8 cellular contexts compared by ENCODE assay signal in the genomic region with DNA sequence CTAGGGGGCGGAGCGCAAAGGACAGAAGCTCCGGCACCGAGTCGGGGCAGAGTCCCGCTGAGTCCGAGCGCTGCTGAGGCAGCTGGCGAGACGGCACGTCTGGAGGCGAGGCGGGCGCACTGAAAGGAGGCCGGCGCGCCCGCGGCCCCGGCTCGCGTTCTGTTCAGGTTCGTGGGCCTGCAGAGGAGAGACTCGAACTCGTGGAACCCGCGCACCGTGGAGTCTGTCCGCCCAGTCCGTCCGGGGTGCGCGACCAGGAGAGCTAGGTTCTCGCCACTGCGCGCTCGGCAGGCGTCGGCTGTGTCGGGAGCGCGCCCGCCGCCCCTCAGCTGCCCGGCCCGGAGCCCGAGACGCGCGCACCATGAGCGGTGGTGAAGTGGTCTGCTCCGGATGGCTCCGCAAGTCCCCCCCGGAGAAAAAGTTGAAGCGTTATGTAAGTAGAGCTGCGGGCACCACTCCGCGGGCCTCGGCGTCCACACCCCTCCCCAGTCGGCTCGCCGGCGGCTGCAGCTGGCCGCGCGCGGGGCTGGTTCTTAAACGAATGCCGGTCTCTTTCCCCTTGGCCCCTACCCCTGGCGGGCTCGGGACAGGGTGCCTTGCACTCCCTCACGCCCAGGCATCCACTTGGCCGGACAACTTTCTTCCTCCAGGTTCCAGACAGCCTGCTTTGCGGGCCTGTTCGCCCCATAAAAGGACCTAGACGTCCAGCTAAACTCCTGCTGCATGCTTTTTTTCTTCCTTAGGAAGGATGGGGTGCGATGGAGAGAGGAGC. TPM values are rescaled to one million over a fixed set of nuclear protein-coding genes. Genes with fewer than 3 reads are reported as not detected.
A peak's percentile ranks its signal among the peaks of the same experiment; 100 is the strongest.
DNase-seq lines count a peak whose midpoint lies in the region; ATAC-seq and TF ChIP-seq lines count a peak whose summit lies in the region.

A gene (plus strand): TSS at position 49 of the 772 bp plus-strand sequence. CDS start 313 bp downstream, at position 362.

- ATAC-seq in HG02970 (IDR thresholded peaks at IDR 0.05; ENCODE audit: low FRiP score, unreplicated experiment): peak; percentile 71
- ATAC-seq in omental fat pad (ENCODE audit: low FRiP score): peak; percentile 46

- H3K36me3 Mint-ChIP-seq in CD8-positive, alpha-beta memory T cell: peaks cover 0 to 5% (median 0%) of the 10 kb centered on the region in 3 donors
- no peaks in the 10 kb centered on the region for H3K36me3 Mint-ChIP-seq in activated naive CD4-positive, alpha-beta T cell treated with anti-CD3 and anti-CD28 coated beads, Interleukin-2, amount 50 U/mL, for 24 hours
- H3K36me3 Mint-ChIP-seq in glutamatergic neuron (ENCODE audit: unreplicated experiment): no peaks in the 10 kb centered on the region

- H3K9me3 ChIP-seq in CD8-positive, alpha-beta memory T cell (ENCODE audit: low read length): no peaks in the 10 kb centered on the region

- peak within 1 kb of the TSS in 3 of 8 donors; percentile 18 to 82 (median 68) for H3K27ac Mint-ChIP-seq in CD8-positive, alpha-beta memory T cell
- H3K27ac Mint-ChIP-seq in activated naive CD4-positive, alpha-beta T cell treated with anti-CD3 and anti-CD28 coated beads, Interleukin-2, amount 50 U/mL, for 24 hours: no peak within 1 kb of the TSS
- peak within 1 kb of the TSS; percentile 97 for H3K27ac Mint-ChIP-seq in glutamatergic neuron (ENCODE audit: unreplicated experiment)

- H3K27ac ChIP-seq in CD8-positive, alpha-beta memory T cell (ENCODE audit: low read depth, low read length): peak within 1 kb of the TSS; percentile 24

- H3K4me1 ChIP-seq in CD8-positive, alpha-beta memory T cell (ENCODE audit: insufficient read depth, low read length): no peaks in the 10 kb centered on the region

- peak; percentile 49 for TF ChIP-seq POLR2A in GM18526 (IDR thresholded peaks at IDR 0.05; ENCODE audit: extremely low read depth, insufficient read length)

- peak in 1 of 5 donors; percentile 6 for DNase-seq in CD8-positive, alpha-beta memory T cell
- DNase-seq in NCI-H460 (ENCODE audit: extremely low read depth, low read depth) (peak; percentile 52), glutamatergic neuron (peak; percentile 72), omental fat pad (ENCODE audit: low spot score) (no peak), NCI-H2107 (lab: John Stamatoyannopoulos, UW) (no peak)

- TF ChIP-seq CTCF in glutamatergic neuron (IDR thresholded peaks at IDR 0.05; ENCODE audit: partially characterized antibody, unreplicated experiment): no peak
- TF ChIP-seq CTCF in omental fat pad (IDR thresholded peaks at IDR 0.05): no peak

- H3K36me3 ChIP-seq in CD8-positive, alpha-beta memory T cell (ENCODE audit: insufficient read depth, low read length): no peaks in the 10 kb centered on the region

- peaks cover 0 to 1% (median 0%) of the 10 kb centered on the region in 5 donors for H3K9me3 Mint-ChIP-seq in CD8-positive, alpha-beta memory T cell
- H3K9me3 Mint-ChIP-seq in activated naive CD4-positive, alpha-beta T cell treated with anti-CD3 and anti-CD28 coated beads, Interleukin-2, amount 50 U/mL, for 24 hours: no peaks in the 10 kb centered on the region
- peaks cover 13% of the 10 kb centered on the region for H3K9me3 Mint-ChIP-seq in glutamatergic neuron (ENCODE audit: unreplicated experiment)

- peak within 1 kb of the TSS; percentile 64 to 92 (median 86) for H3K4me3 Mint-ChIP-seq in CD8-positive, alpha-beta memory T cell
- H3K4me3 Mint-ChIP-seq in activated naive CD4-positive, alpha-beta T cell treated with anti-CD3 and anti-CD28 coated beads, Interleukin-2, amount 50 U/mL, for 24 hours: peak within 1 kb of the TSS; percentile 85
- peak within 1 kb of the TSS; percentile 100 for H3K4me3 Mint-ChIP-seq in glutamatergic neuron (ENCODE audit: unreplicated experiment)

- peaks cover 42 to 55% of the 10 kb centered on the region in 2 donors for H3K27me3 Mint-ChIP-seq in CD8-positive, alpha-beta memory T cell
- peaks cover 27% of the 10 kb centered on the region for H3K27me3 Mint-ChIP-seq in activated naive CD4-positive, alpha-beta T cell treated with anti-CD3 and anti-CD28 coated beads, Interleukin-2, amount 50 U/mL, for 24 hours
- H3K27me3 Mint-ChIP-seq in glutamatergic neuron (ENCODE audit: unreplicated experiment): peaks cover 11% of the 10 kb centered on the region

- CTCF ChIA-PET in CD8-positive, alpha-beta memory T cell (lab: Charles Lee): no interaction called here

- POLR2A ChIA-PET in CD8-positive, alpha-beta memory T cell (lab: Charles Lee): no interaction called here

- peaks cover 8% of the 10 kb centered on the region for H3K27me3 ChIP-seq in CD8-positive, alpha-beta memory T cell (ENCODE audit: insufficient read depth, low read length, poor library complexity, severe bottlenecking)

- H3K4me1 Mint-ChIP-seq in CD8-positive, alpha-beta memory T cell: peaks cover 4 to 15% (median 12%) of the 10 kb centered on the region in 3 donors
- H3K4me1 Mint-ChIP-seq in activated naive CD4-positive, alpha-beta T cell treated with anti-CD3 and anti-CD28 coated beads, Interleukin-2, amount 50 U/mL, for 24 hours: peaks cover 5% of the 10 kb centered on the region
- peaks cover 15% of the 10 kb centered on the region for H3K4me1 Mint-ChIP-seq in glutamatergic neuron (ENCODE audit: low read depth, unreplicated experiment)

- H3K4me3 ChIP-seq in CD8-positive, alpha-beta memory T cell (ENCODE audit: low read length): peak within 1 kb of the TSS; percentile 41

RNA-seq across cellular contexts. Expression of the gene that starts here (rescaled TPM):
- total RNA-seq in CD8-positive, alpha-beta memory T cell: under 1 TPM; 0.15 to 0.95 TPM
- polyA plus RNA-seq in CD8-positive, alpha-beta memory T cell: 0.02 TPM
- 3.6 and 4.0 TPM in 2 replicates for total RNA-seq in NCI-H460 (2014; rRNA removed; shearing (Covaris generic))
- polyA plus RNA-seq in NCI-H460 (2014; cell fraction: nucleus; rRNA removed): 3.2 and 5.9 TPM in 2 replicates
- total RNA-seq in glutamatergic neuron (ENCODE audit: unreplicated experiment): 29.7 TPM
- total RNA-seq in omental fat pad: 10 to 100 TPM in 3 of 4 donors, 1 to 10 TPM in 1; 9.4 to 32.2 (median 29.4) TPM

Comparison
In these comparisons a context has a peak if more than half of its experiments do, and no peak if none do; other contexts are left out.
1. DNase-seq: peak in NCI-H460 (single experiment) and glutamatergic neuron (single experiment); none in omental fat pad (single experiment) and NCI-H2107 (single experiment).
2. Peak in every context shown above with its lines, with median percentiles within 50 percentile points of each other: H3K4me3 Mint-ChIP-seq.